In the genomic region with DNA sequence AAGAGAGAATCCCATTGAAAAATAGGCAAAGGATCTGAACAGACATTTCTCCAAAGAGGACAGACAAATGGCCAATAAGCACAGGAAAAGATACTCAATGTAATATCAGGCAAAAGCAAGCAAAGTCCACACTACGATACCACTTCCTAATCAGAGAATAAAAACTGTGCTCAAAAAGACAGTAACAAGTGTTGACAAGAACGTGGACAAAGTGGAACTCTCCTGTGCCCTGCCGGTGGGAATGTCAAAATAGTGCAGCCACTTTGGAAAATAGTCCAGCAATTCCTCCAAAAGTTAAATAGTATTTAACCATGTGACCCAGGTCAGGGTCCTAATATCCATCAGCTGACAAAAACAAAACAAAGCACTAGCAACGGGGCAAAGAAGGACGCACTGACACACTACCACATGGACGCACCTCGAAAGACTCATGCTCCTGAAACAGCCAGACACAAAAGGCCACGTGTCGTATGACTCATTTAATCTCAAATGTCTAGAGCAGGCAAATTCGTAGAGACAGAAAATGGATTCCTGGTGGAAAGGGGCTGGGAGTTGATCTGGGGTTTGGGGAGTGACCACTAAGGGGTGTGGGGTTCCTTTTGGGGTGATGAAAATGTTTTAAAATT, we compare ENCODE assay signal across 29 cellular contexts. TPM values are rescaled to one million over a fixed set of nuclear protein-coding genes. Genes with fewer than 3 reads are reported as not detected.
DNase-seq lines count a peak whose midpoint lies in the region; ATAC-seq, FAIRE-seq and TF ChIP-seq lines count a peak whose summit lies in the region.
"Had no signal": no experiment of that assay in that cellular context is flagged by ENCODE, and none has a peak within 500 bp of the region (broad histone marks: within the 10 kb centered on the region; RNA-seq: fewer than 3 reads in every experiment).

No MANE protein-coding gene starts in this region.

- H3K36me3 ChIP-seq in Karpas-422 (ENCODE audit: insufficient read depth, low read length): peaks cover 57% of the 10 kb centered on the region
- H3K36me3 ChIP-seq in K562 (ENCODE audit: control insufficient read depth, insufficient read depth, low read length): peaks cover 75% of the 10 kb centered on the region; the same call in 2 of the 3 replicates
- H3K36me3 ChIP-seq: pancreas had no signal

- TF ChIP-seq POLR2A in K562 (conservative IDR thresholded peaks at IDR 0.05): no peak

- no peak for ATAC-seq in CD4-positive, alpha-beta T cell (ENCODE audit: poor library complexity)
- ATAC-seq in K562: no peak
- ATAC-seq: HCT116; naive thymus-derived CD8-positive, alpha-beta T cell; pancreas; SK-N-SH treated with all-trans-retinoic acid at 6 μM for 48 hours; T-helper 17 cell had no signal

- no peaks in the 10 kb centered on the region for H3K9me3 ChIP-seq in CD4-positive, alpha-beta T cell (ENCODE audit: control insufficient read depth, low read length)
- H3K9me3 ChIP-seq in Karpas-422 (ENCODE audit: low read length) (peaks cover 3% of the 10 kb centered on the region), K562 (replicated peaks; ENCODE audit: control insufficient read depth, insufficient read depth, low read depth, low read length) (peaks cover 8% of the 10 kb centered on the region; the same call in 1 of the 2 replicates)
- H3K9me3 ChIP-seq: pancreas, right atrium auricular region, suprapubic skin had no signal

- no peak for TF ChIP-seq EP300 in K562 (IDR thresholded peaks at IDR 0.05; ENCODE audit: low read length)

- H3K79me2 ChIP-seq in Karpas-422 (ENCODE audit: low read length) (peaks cover 94% of the 10 kb centered on the region), K562 (ENCODE audit: control insufficient read depth, insufficient read depth, low read length) (peaks cover 93% of the 10 kb centered on the region)

- no peak overlapping the region for H3K27ac Mint-ChIP-seq in CD4-positive, alpha-beta T cell
- no peak overlapping the region for H3K27ac Mint-ChIP-seq in activated T-cell treated with anti-CD3 and anti-CD28 coated beads, Interleukin-2, amount 50 U/mL, for 24 hours
- H3K27ac Mint-ChIP-seq: T-helper 17 cell had no signal

- no peak overlapping the region for H3K4me2 ChIP-seq in Karpas-422 (ENCODE audit: low read depth, low read length, poor library complexity, severe bottlenecking)
- H3K4me2 ChIP-seq in K562 (ENCODE audit: insufficient read depth, low read length): no peak overlapping the region

- no peaks in the 10 kb centered on the region for H3K27me3 ChIP-seq in CD4-positive, alpha-beta T cell (ENCODE audit: control insufficient read depth, insufficient read depth, low read length)
- H3K27me3 ChIP-seq in Karpas-422 (ENCODE audit: low read length) (no peaks in the 10 kb centered on the region), K562 (ENCODE audit: control insufficient read depth in 2 of 2, insufficient read depth in 2 of 2, low read length in 2 of 2) (no peaks in the 10 kb centered on the region)
- H3K27me3 ChIP-seq: pancreas, right atrium auricular region, suprapubic skin had no signal

- peaks cover 13% of the 10 kb centered on the region for H3K4me1 ChIP-seq in Karpas-422 (ENCODE audit: low read length)
- peaks cover 35 to 50% of the 10 kb centered on the region in 2 experiments; a peak in 4 of 5 replicates for H3K4me1 ChIP-seq in K562 (replicated peaks in 1 of 2; ENCODE audit: control insufficient read depth in 2 of 2, insufficient read depth in 2 of 2, low read length in 2 of 2)

- H2AFZ ChIP-seq in Karpas-422 (ENCODE audit: low read length) (no peak overlapping the region), K562 (ENCODE audit: low read depth, low read length) (no peak overlapping the region)

- peaks cover 47% of the 10 kb centered on the region for H3K36me3 Mint-ChIP-seq in CD4-positive, alpha-beta T cell (ENCODE audit: low read depth)
- H3K36me3 Mint-ChIP-seq in activated T-cell treated with anti-CD3 and anti-CD28 coated beads, Interleukin-2, amount 50 U/mL, for 24 hours (ENCODE audit: low read depth): peaks cover 74% of the 10 kb centered on the region

- no peak for TF ChIP-seq RAD21 in K562 (CRISPR knock-in tag; conservative IDR thresholded peaks at IDR 0.05 in 1 of 2, IDR thresholded peaks at IDR 0.05 in 1 of 2)

- BruUV-seq in K562 (replicated peaks; lab: Mats Ljungman, UMichigan): no TSS peak

- H3K27ac ChIP-seq in CD4-positive, alpha-beta T cell (ENCODE audit: low read depth, low read length): no peak overlapping the region
- H3K27ac ChIP-seq in Karpas-422 (ENCODE audit: low read length) (no peak overlapping the region), K562 (ENCODE audit: extremely low read depth, low read depth, low read length) (0 out of 3 replicates have a peak overlapping the region, but pooled peaks have one; percentile 6)
- H3K27ac ChIP-seq: epithelial cell of prostate, pancreas, right atrium auricular region, suprapubic skin had no signal

- peaks cover 15% of the 10 kb centered on the region for H3K9me1 ChIP-seq in K562 (ENCODE audit: control insufficient read depth, insufficient read depth, low read length)

- H3K9ac ChIP-seq in Karpas-422 (ENCODE audit: low read length): no peak overlapping the region
- no peak overlapping the region for H3K9ac ChIP-seq in K562 (ENCODE audit: insufficient read depth in 1 of 2, low read depth in 2 of 2, low read length in 2 of 2)

- peaks cover 68% of the 10 kb centered on the region for H3K4me1 Mint-ChIP-seq in CD4-positive, alpha-beta T cell (ENCODE audit: low read depth)
- peaks cover 60% of the 10 kb centered on the region for H3K4me1 Mint-ChIP-seq in activated T-cell treated with anti-CD3 and anti-CD28 coated beads, Interleukin-2, amount 50 U/mL, for 24 hours (ENCODE audit: low read depth)

- H3K27me3 Mint-ChIP-seq in CD4-positive, alpha-beta T cell: no peaks in the 10 kb centered on the region
- H3K27me3 Mint-ChIP-seq in activated T-cell treated with anti-CD3 and anti-CD28 coated beads, Interleukin-2, amount 50 U/mL, for 24 hours: no peaks in the 10 kb centered on the region
- H3K27me3 Mint-ChIP-seq: naive thymus-derived CD8-positive, alpha-beta T cell; T-helper 17 cell had no signal

- WGBS in K562 (ENCODE audit: insufficient coverage, low coverage, missing lambda C conversion rate): 61% methylated on average over 10 of the region's 10 CpGs

- no peaks in the 10 kb centered on the region for H3K9me3 Mint-ChIP-seq in CD4-positive, alpha-beta T cell
- no peaks in the 10 kb centered on the region for H3K9me3 Mint-ChIP-seq in activated T-cell treated with anti-CD3 and anti-CD28 coated beads, Interleukin-2, amount 50 U/mL, for 24 hours
- H3K9me3 Mint-ChIP-seq: naive thymus-derived CD8-positive, alpha-beta T cell had no signal

- POLR2A ChIA-PET in CD4-positive, alpha-beta T cell (lab: Charles Lee): no interaction called here
- POLR2A ChIA-PET in K562 (lab: Yijun Ruan, JAX): interaction anchor here (1.2 kb wide), 1 partner anchor 46 kb away, joined by 3 read pairs; no protein-coding TSS in a partner anchor

- H4K20me1 ChIP-seq in Karpas-422 (ENCODE audit: insufficient read depth, low read depth, low read length) (peaks cover 7% of the 10 kb centered on the region; the same call in 1 of the 2 replicates), K562 (replicated peaks; ENCODE audit: control insufficient read depth, insufficient read depth, low read length) (peaks cover 17% of the 10 kb centered on the region)

- intact Hi-C loops in CD4-positive, alpha-beta T cell (cut with DNase I, micrococcal nuclease): no loop called here
- intact Hi-C loops in K562 (cut with micrococcal nuclease): no loop called here

- H3K9me2 ChIP-seq in Karpas-422 (replicated peaks; ENCODE audit: insufficient read depth, low read length): no peaks in the 10 kb centered on the region

- peak overlapping the region; percentile 2 for H3K4me3 Mint-ChIP-seq in CD4-positive, alpha-beta T cell
- no peak overlapping the region for H3K4me3 Mint-ChIP-seq in activated T-cell treated with anti-CD3 and anti-CD28 coated beads, Interleukin-2, amount 50 U/mL, for 24 hours
- H3K4me3 Mint-ChIP-seq: T-helper 17 cell had no signal

- in situ Hi-C loops in K562 (cut with MboI): no loop called here

- no peak for DNase-seq in CD4-positive, alpha-beta T cell
- DNase-seq in Karpas-422 (peak; percentile 36), K562 (ENCODE audit: extremely low read depth in 1 of 4, low spot score in 3 of 4) (peak in 1 of 4 experiments; percentile 45), mesenteric fat pad (ENCODE audit: low spot score) (peak; percentile 12), NCI-H1105 (lab: John Stamatoyannopoulos, UW) (no peak), OCI-M1 (lab: John Stamatoyannopoulos, UW) (no peak)
- no peak for DNase-seq in activated T-cell treated with anti-CD3 and anti-CD28 coated beads, Interleukin-2, amount 50 U/mL, for 24 hours
- no peak for DNase-seq in stimulated activated naive CD4-positive, alpha-beta T cell (lab: John Stamatoyannopoulos, UW)
- DNase-seq: activated naive CD4-positive, alpha-beta T cell; activated T-cell treated with anti-CD3 and anti-CD28 coated beads, Interleukin-2, amount 50 U/mL, for 48 hours; amygdala; C1 segment of cervical spinal cord; caudate nucleus; DMS79; glutamatergic neuron; naive thymus-derived CD8-positive, alpha-beta T cell; NCI-H1694; NCI-H446 treated with DMSO at 0.1 percent for 48 hours; pancreas; stimulated activated CD4-positive, alpha-beta T cell treated with anti-CD3 and anti-CD28 coated beads, Interleukin-4, amount 100 ng/mL, for 1 hour; T-helper 17 cell had no signal

- no peak for FAIRE-seq in K562 (lab: Jason Lieb, UNC)
- FAIRE-seq: keratinocyte, pancreas, urothelium cell line had no signal

- CTCF ChIA-PET in CD4-positive, alpha-beta T cell (lab: Charles Lee): no interaction called here
- CTCF ChIA-PET in K562 (lab: Yijun Ruan, JAX; ENCODE audit: low intra/inter-chr PET ratio): no interaction called here

- TF ChIP-seq CTCF in CD4-positive, alpha-beta T cell (IDR thresholded peaks at IDR 0.05): no peak
- TF ChIP-seq CTCF in K562 (IDR thresholded peaks at IDR 0.05 in 2 of 3, conservative IDR thresholded peaks at IDR 0.05 in 1 of 3; ENCODE audit: insufficient read depth in 2 of 3, low read depth in 1 of 3, low read length in 3 of 3): no peak

- H3K4me3 ChIP-seq in Karpas-422 (ENCODE audit: low read length) (no peak overlapping the region), K562 (no peak overlapping the region)
- H3K4me3 ChIP-seq: pancreas, right atrium auricular region, suprapubic skin had no signal

RNA-seq across cellular contexts. Expression of gene MIER2, which starts 5.2 kb away (rescaled TPM):
- 10 to 100 TPM in 1 of 2 experiments, 1 to 10 TPM in 1; 9.5 to 11.5 TPM for total RNA-seq in CD4-positive, alpha-beta T cell
- 7.9 and 15.3 TPM in 2 replicates for total RNA-seq in Karpas-422 (2014; rRNA removed; shearing (Covaris generic); ENCODE audit: low replicate concordance)
- total RNA-seq in K562 (2011; cell fraction: chromatin; rRNA removed; ENCODE audit: low replicate concordance): 96.1 and 210 TPM in 2 replicates
- total RNA-seq in K562 (2011; cell fraction: nucleolus; rRNA removed): 97.7 and 120 TPM in 2 replicates
- total RNA-seq in K562 (2011; cell fraction: nucleoplasm; rRNA removed): 88.2 and 108 TPM in 2 replicates
- total RNA-seq in K562 (2014; rRNA removed): 18.0 and 23.8 TPM in 2 replicates
- 11.4 and 13.7 TPM in 2 replicates for total RNA-seq in K562 (2014; rRNA removed; fragmentation: Illumina TruSeq; extraction: Trizol)
- 15.2 and 15.6 TPM in 2 replicates for total RNA-seq in K562 (2015; rRNA removed; fragmentation: Illumina TruSeq; extraction: Trizol)
- total RNA-seq in K562 (2021): 33.0 and 34.7 TPM in 2 replicates
- 13.0 and 17.2 TPM in 2 replicates for polyA plus RNA-seq in K562 (2011; rRNA removed)
- 15.0 and 27.6 TPM in 2 replicates for polyA plus RNA-seq in K562 (2011; cell fraction: cytosol; rRNA removed)
- 70.0 and 127 TPM in 2 replicates for polyA plus RNA-seq in K562 (2011; cell fraction: nucleus; rRNA removed)
- 22.7 and 32.9 TPM in 2 replicates for polyA plus RNA-seq in K562 (2012)
- 24.3 and 32.5 TPM in 2 replicates for polyA plus RNA-seq in K562 (2014; fragmentation: Illumina TruSeq; extraction: Trizol)
- polyA plus RNA-seq in K562 (2014; fragmentation: Nextera tagmentation; extraction: Ambion mirVana): under 1 TPM; 0.46 to 0.48 TPM
- 20.5 and 32.9 TPM in 2 replicates for polyA plus RNA-seq in K562 (2014; rRNA removed)
- 39.5 and 48.7 TPM in 2 replicates for polyA minus RNA-seq in K562 (2011; rRNA and poly(A)+ RNA removed)
- 15.7 and 31.0 TPM in 2 replicates for polyA minus RNA-seq in K562 (2011; cell fraction: cytosol; rRNA and poly(A)+ RNA removed)
- 37.3 and 44.9 TPM in 2 replicates for polyA minus RNA-seq in K562 (2011; cell fraction: nucleus; rRNA and poly(A)+ RNA removed)
- 53.5 TPM for total RNA-seq in mesenteric fat pad

RNA-seq across cellular contexts. Expression of gene PLPP2, which starts 48.2 kb away (rescaled TPM):
- total RNA-seq in CD4-positive, alpha-beta T cell: under 1 TPM in 1 of 2 experiments, not detected in 1; 0.64 TPM
- 0.04 and 0.26 TPM in 2 replicates for total RNA-seq in Karpas-422 (2014; rRNA removed; shearing (Covaris generic); ENCODE audit: low replicate concordance)
- 6.2 and 17.1 TPM in 2 replicates for total RNA-seq in K562 (2011; cell fraction: chromatin; rRNA removed; ENCODE audit: low replicate concordance)
- 17.7 and 19.1 TPM in 2 replicates for total RNA-seq in K562 (2011; cell fraction: nucleolus; rRNA removed)
- total RNA-seq in K562 (2011; cell fraction: nucleoplasm; rRNA removed): 13.8 and 19.1 TPM in 2 replicates
- 3.1 and 4.0 TPM in 2 replicates for total RNA-seq in K562 (2014; rRNA removed)
- total RNA-seq in K562 (2014; rRNA removed; fragmentation: Illumina TruSeq; extraction: Trizol): 0.67 and 2.0 TPM in 2 replicates
- 0.51 and 0.64 TPM in 2 replicates for total RNA-seq in K562 (2015; rRNA removed; fragmentation: Illumina TruSeq; extraction: Trizol)
- 3.9 and 4.4 TPM in 2 replicates for total RNA-seq in K562 (2021)
- polyA plus RNA-seq in K562 (2011; rRNA removed): 1.1 and 2.5 TPM in 2 replicates
- 1.9 and 11.7 TPM in 2 replicates for polyA plus RNA-seq in K562 (2011; cell fraction: cytosol; rRNA removed)
- 2.4 and 12.0 TPM in 2 replicates for polyA plus RNA-seq in K562 (2011; cell fraction: nucleus; rRNA removed)
- polyA plus RNA-seq in K562 (2012): 0.58 and 1.5 TPM in 2 replicates
- 3.1 and 3.4 TPM in 2 replicates for polyA plus RNA-seq in K562 (2014; fragmentation: Illumina TruSeq; extraction: Trizol)
- polyA plus RNA-seq in K562 (2014; fragmentation: Nextera tagmentation; extraction: Ambion mirVana): under 1 TPM in 1 of 2 experiments, not detected in 1; 0.56 TPM
- 2.0 and 2.2 TPM in 2 replicates for polyA plus RNA-seq in K562 (2014; rRNA removed)
- 0.63 and 3.3 TPM in 2 replicates for polyA minus RNA-seq in K562 (2011; rRNA and poly(A)+ RNA removed)
- 2.7 TPM in 1 of 2 replicates, not detected in the other for polyA minus RNA-seq in K562 (2011; cell fraction: cytosol; rRNA and poly(A)+ RNA removed)
- polyA minus RNA-seq in K562 (2011; cell fraction: nucleus; rRNA and poly(A)+ RNA removed): 0.44 and 1.5 TPM in 2 replicates
- 7.9 TPM for total RNA-seq in mesenteric fat pad
- total RNA-seq: activated CD8-positive, alpha-beta memory T cell treated with anti-CD3 and anti-CD28 coated beads for 36 hours; naive thymus-derived CD8-positive, alpha-beta T cell had no signal

Comparison
In these comparisons a context has a peak if more than half of its experiments do, and no peak if none do; other contexts are left out.
1. DNase-seq: peak in Karpas-422 (single experiment) and mesenteric fat pad (single experiment); none in CD4-positive, alpha-beta T cell (0 of 10), activated T-cell treated with anti-CD3 and anti-CD28 coated beads, Interleukin-2, amount 50 U/mL, for 24 hours (single experiment), NCI-H1105 (single experiment), OCI-M1 (single experiment) and stimulated activated naive CD4-positive, alpha-beta T cell (0 of 6).